In the genomic region with DNA sequence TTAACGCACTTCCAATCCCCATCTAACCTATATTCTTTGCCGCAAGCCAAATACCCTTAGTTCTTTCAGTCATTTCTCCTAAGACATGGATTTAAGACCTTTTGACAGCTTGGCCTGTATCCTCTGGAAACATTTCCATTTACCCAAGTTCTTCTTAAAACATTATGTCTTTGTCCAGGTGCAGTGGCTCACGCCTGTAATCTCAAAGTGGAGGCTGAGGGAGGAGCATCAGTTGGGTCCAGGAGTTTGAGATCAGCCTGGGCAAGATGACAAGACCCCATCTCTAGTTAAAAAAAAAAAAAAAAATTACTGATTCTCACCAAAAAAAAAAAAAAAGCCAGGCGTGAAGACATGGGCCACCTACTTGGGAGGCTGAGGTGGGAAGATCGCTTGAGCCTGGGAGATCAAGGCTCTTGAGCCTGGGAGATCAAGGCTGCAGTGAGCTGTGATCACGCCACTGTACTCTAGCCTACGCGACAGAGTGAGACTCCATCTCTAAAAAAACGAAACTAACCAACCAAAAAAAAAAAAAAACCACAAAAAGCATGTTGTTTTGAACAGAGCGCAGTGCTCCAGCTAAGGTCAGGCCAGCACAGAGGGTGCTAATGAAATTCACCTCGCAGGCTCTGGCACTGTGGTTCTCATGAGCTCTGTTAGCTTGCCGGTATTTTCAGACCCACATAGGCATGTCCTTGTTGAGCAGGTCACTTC, we compare ENCODE assay signal across 8 cellular contexts. TPM values are rescaled to one million over a fixed set of nuclear protein-coding genes. Genes with fewer than 3 reads are reported as not detected.
DNase-seq lines count a peak whose midpoint lies in the region; ATAC-seq, FAIRE-seq and TF ChIP-seq lines count a peak whose summit lies in the region.

No MANE protein-coding gene starts in this region.

- peaks cover 2% of the 10 kb centered on the region for H4K20me1 ChIP-seq in H9 (ENCODE audit: control insufficient read depth, insufficient read depth, insufficient read length)

- H3K23me2 ChIP-seq in H9 (ENCODE audit: insufficient read length, low read depth, low read length, poor library complexity, severe bottlenecking), result no peaks in the 10 kb centered on the region

- no peak overlapping the region for H2AFZ ChIP-seq in H9 (ENCODE audit: low read length)

- no peak overlapping the region for H2AK5ac ChIP-seq in H9 (ENCODE audit: insufficient read length, low read length)

- H3K27ac Mint-ChIP-seq in H9 (peak overlapping the region; percentile 47 to 89 (median 55); a peak in 5 of 7 replicates), memory B cell (peak overlapping the region; percentile 97)
- H3K27ac Mint-ChIP-seq in activated naive CD8-positive, alpha-beta T cell treated with anti-CD3 and anti-CD28 coated beads, Interleukin-2, amount 10 ng/mL, durations not matched to agents 7 days and 5 days, result peak overlapping the region; percentile 91

- H3K14ac ChIP-seq in H9 (ENCODE audit: insufficient read depth, low read length), result no peak overlapping the region

- H3K56ac ChIP-seq in H9 (ENCODE audit: insufficient read length, low read depth, low read length), result no peak overlapping the region

- no peak overlapping the region for H3K4ac ChIP-seq in H9 (ENCODE audit: low read depth, low read length)

- FAIRE-seq in RCC 7860 (lab: Jason Lieb, UNC), result no peak

- POLR2A ChIA-PET in activated naive CD8-positive, alpha-beta T cell treated with anti-CD3 and anti-CD28 coated beads, Interleukin-2, amount 10 ng/mL, durations not matched to agents 7 days and 5 days (lab: Charles Lee), result interaction anchor here (0.5 to 6.5 kb wide), 15 partner anchors 11 to 506 kb away, joined by 3 to 170 read pairs (median 4); a partner anchor contains a TSS

- no peaks in the 10 kb centered on the region for H3K79me2 ChIP-seq in H9 (ENCODE audit: insufficient read depth, low read length)

- H3K4me1 ChIP-seq in H9 (ENCODE audit: insufficient read depth, low read length) (peaks cover 6% of the 10 kb centered on the region; the same call in 1 of the 2 replicates), testis (peaks cover 21% of the 10 kb centered on the region)

- no peak for TF ChIP-seq POLR2A in testis (IDR thresholded peaks at IDR 0.05)

- peak overlapping the region; percentile 32 for H3K18ac ChIP-seq in H9 (ENCODE audit: insufficient read length, low read depth, low read length)

- no peaks in the 10 kb centered on the region for H3K27me3 ChIP-seq in H9 (ENCODE audit: insufficient read depth, low read length)
- H3K27me3 ChIP-seq in testis, result no peaks in the 10 kb centered on the region

- H3K36me3 Mint-ChIP-seq in H9 (ENCODE audit: insufficient read depth in 1 of 3, low read depth in 3 of 3) (no peaks in the 10 kb centered on the region; a peak in 2 of 7 replicates), memory B cell (no peaks in the 10 kb centered on the region)
- no peaks in the 10 kb centered on the region for H3K36me3 Mint-ChIP-seq in activated naive CD8-positive, alpha-beta T cell treated with anti-CD3 and anti-CD28 coated beads, Interleukin-2, amount 10 ng/mL, durations not matched to agents 7 days and 5 days

- no CpG with 5 or more reads among the region's 12 CpGs for WGBS in H9 (ENCODE audit: extremely low coverage, insufficient read length, low lambda C conversion rate)
- WGBS in testis, 2 donors, result 49 to 57% methylated on average over 12 of the region's 12 CpGs

- no peak overlapping the region for H2BK12ac ChIP-seq in H9 (ENCODE audit: insufficient read length, low read depth, low read length)

- no peak overlapping the region for H2BK20ac ChIP-seq in H9 (ENCODE audit: low read depth, low read length, poor library complexity, severe bottlenecking)

- no peak overlapping the region for H3K9ac ChIP-seq in H9 (ENCODE audit: extremely low read depth, insufficient read length, low read length)

- H3K4me3 ChIP-seq in testis, result no peak overlapping the region

- peaks cover 54 to 61% of the 10 kb centered on the region in 2 experiments for H3K4me1 Mint-ChIP-seq in H9
- peaks cover 58% of the 10 kb centered on the region for H3K4me1 Mint-ChIP-seq in activated naive CD8-positive, alpha-beta T cell treated with anti-CD3 and anti-CD28 coated beads, Interleukin-2, amount 10 ng/mL, durations not matched to agents 7 days and 5 days
- peaks cover 69% of the 10 kb centered on the region for H3K4me1 Mint-ChIP-seq in memory B cell

- no peaks in the 10 kb centered on the region for H3K79me1 ChIP-seq in H9 (ENCODE audit: insufficient read depth, low read depth, low read length, poor library complexity, severe bottlenecking)

- H3K27me3 Mint-ChIP-seq in H9 (ENCODE audit: low read depth), result no peaks in the 10 kb centered on the region; the same call in 1 of the 2 replicates
- H3K27me3 Mint-ChIP-seq in activated naive CD8-positive, alpha-beta T cell treated with anti-CD3 and anti-CD28 coated beads, Interleukin-2, amount 10 ng/mL, durations not matched to agents 7 days and 5 days, result peaks cover 22% of the 10 kb centered on the region
- no peaks in the 10 kb centered on the region for H3K27me3 Mint-ChIP-seq in memory B cell

- no peak overlapping the region for H3K4me2 ChIP-seq in H9 (ENCODE audit: insufficient read depth, insufficient read length, low read length)

- H2BK5ac ChIP-seq in H9 (ENCODE audit: insufficient read length, low read length), result no peak overlapping the region

- no peak overlapping the region for H3K27ac ChIP-seq in H9 (ENCODE audit: insufficient read length, low read depth, low read length)
- H3K27ac ChIP-seq in testis, result no peak overlapping the region

- H3K9me3 ChIP-seq in H9 (ENCODE audit: control insufficient read depth, low read depth, low read length) (no peaks in the 10 kb centered on the region), testis (no peaks in the 10 kb centered on the region)

- ATAC-seq in activated naive CD8-positive, alpha-beta T cell treated with anti-CD3 and anti-CD28 coated beads, Interleukin-2, amount 10 ng/mL, durations not matched to agents 7 days and 5 days (ENCODE audit: low read depth), result peak; percentile 31
- ATAC-seq in memory B cell (ENCODE audit: low read depth), result peak; percentile 28

- no peak overlapping the region for H3K23ac ChIP-seq in H9 (ENCODE audit: insufficient read length, low read depth, low read length)

- H3T11ph ChIP-seq in H9 (ENCODE audit: low read length), result no peak overlapping the region

- H2BK15ac ChIP-seq in H9 (ENCODE audit: low read depth, low read length), result no peak overlapping the region

- peak; percentile 71 for DNase-seq in CD1c-positive myeloid dendritic cell (ENCODE audit: extremely low spot score)
- DNase-seq in H9, result no peak
- DNase-seq in RCC 7860 (ENCODE audit: low spot score), result peak; percentile 21
- DNase-seq in activated naive CD8-positive, alpha-beta T cell treated with anti-CD3 and anti-CD28 coated beads, Interleukin-2, amount 10 ng/mL, durations not matched to agents 7 days and 5 days, result peak; percentile 65
- peak; percentile 31 to 40 for DNase-seq in memory B cell (ENCODE audit: low spot score in 2 of 2)
- peak; percentile 25 for DNase-seq in testis
- no peak for DNase-seq in foreskin melanocyte
- DNase-seq in ureter (ENCODE audit: low spot score), result no peak

- no peak overlapping the region for H4K91ac ChIP-seq in H9 (ENCODE audit: insufficient read length, low read depth, low read length)

- H4K8ac ChIP-seq in H9 (replicated peaks; ENCODE audit: insufficient read length, low read depth, low read length), result no peak overlapping the region

- no peaks in the 10 kb centered on the region for H3K36me3 ChIP-seq in testis (ENCODE audit: low read depth, missing control alignments)

- H3K4me3 Mint-ChIP-seq in H9 (no peak overlapping the region; a peak in 1 of 5 replicates), memory B cell (peak overlapping the region; percentile 78)
- peak overlapping the region; percentile 77 for H3K4me3 Mint-ChIP-seq in activated naive CD8-positive, alpha-beta T cell treated with anti-CD3 and anti-CD28 coated beads, Interleukin-2, amount 10 ng/mL, durations not matched to agents 7 days and 5 days

- no peak overlapping the region for H2BK120ac ChIP-seq in H9 (ENCODE audit: low read depth, low read length, poor library complexity, severe bottlenecking)

- no peak for TF ChIP-seq CTCF in H9 (conservative IDR thresholded peaks at IDR 0.05)
- no peak for TF ChIP-seq CTCF in testis (IDR thresholded peaks at IDR 0.05)

- intact Hi-C loops in testis (cut with DNase I; ENCODE audit: low total_unique reads), result no loop called here

- H4K5ac ChIP-seq in H9 (ENCODE audit: insufficient read length, low read depth, low read length), result no peak overlapping the region

- H3K9me3 Mint-ChIP-seq in H9 (peaks cover 0 to 2% of the 10 kb centered on the region in 2 experiments; a peak in 2 of 5 replicates), memory B cell (no peaks in the 10 kb centered on the region)
- H3K9me3 Mint-ChIP-seq in activated naive CD8-positive, alpha-beta T cell treated with anti-CD3 and anti-CD28 coated beads, Interleukin-2, amount 10 ng/mL, durations not matched to agents 7 days and 5 days, result no peaks in the 10 kb centered on the region

RNA-seq across cellular contexts. Expression of a gene that starts 36.0 kb away (rescaled TPM):
- total RNA-seq in H9 (2021), result 15.4 and 15.5 TPM in 2 replicates
- 10 to 100 TPM; 13.0 to 14.7 TPM for total RNA-seq in activated naive CD8-positive, alpha-beta T cell treated with anti-CD3 and anti-CD28 coated beads, Interleukin-2, amount 10 ng/mL, durations not matched to agents 7 days and 5 days
- 10 to 100 TPM; 13.4 to 19.6 TPM for total RNA-seq in testis
- polyA plus RNA-seq in testis (ENCODE audit: insufficient read depth, low read depth, low replicate concordance), result 7.2 TPM
- total RNA-seq in ureter, result 0.96 TPM

RNA-seq across cellular contexts. Expression of a gene that starts 57.8 kb away (rescaled TPM):
- total RNA-seq in H9 (2021) (11.3 and 11.7 TPM in 2 replicates), testis (10 to 100 TPM; 12.1 to 14.7 TPM), ureter (0.55 TPM)
- total RNA-seq in activated naive CD8-positive, alpha-beta T cell treated with anti-CD3 and anti-CD28 coated beads, Interleukin-2, amount 10 ng/mL, durations not matched to agents 7 days and 5 days, result 1 to 10 TPM; 3.4 to 4.4 TPM
- 8.5 TPM for polyA plus RNA-seq in testis (ENCODE audit: insufficient read depth, low read depth, low replicate concordance)

Comparison
In these comparisons a context has a peak if more than half of its experiments do, and no peak if none do; other contexts are left out.
1. DNase-seq: peak in CD1c-positive myeloid dendritic cell (single experiment), RCC 7860 (single experiment), activated naive CD8-positive, alpha-beta T cell treated with anti-CD3 and anti-CD28 coated beads, Interleukin-2, amount 10 ng/mL, durations not matched to agents 7 days and 5 days (single experiment), memory B cell (2 of 2) and testis (single experiment); none in H9 (single experiment), foreskin melanocyte (single experiment) and ureter (single experiment).
2. H3K4me3 Mint-ChIP-seq: peak in activated naive CD8-positive, alpha-beta T cell treated with anti-CD3 and anti-CD28 coated beads, Interleukin-2, amount 10 ng/mL, durations not matched to agents 7 days and 5 days (single experiment) and memory B cell (single experiment); none in H9 (0 of 2).
3. Peak in every context shown above with its lines, with median percentiles within 50 percentile points of each other: H3K27ac Mint-ChIP-seq.